Comparison of ENCODE assay signal across 10 cellular contexts in genomic region chr1:155989992-155990325, GRCh38. TPM values are rescaled to one million over a fixed set of nuclear protein-coding genes. Genes with fewer than 3 reads are reported as not detected.
DNase-seq lines count a peak whose midpoint lies in the region; ATAC-seq and TF ChIP-seq lines count a peak whose summit lies in the region.
"Had no signal": no experiment of that assay in that cellular context is flagged by ENCODE, and none has a peak within 500 bp of the region (broad histone marks: within the 10 kb centered on the region; RNA-seq: fewer than 3 reads in every experiment).

No MANE protein-coding gene starts in this region.

- H3K36me3 ChIP-seq in Panc1 (ENCODE audit: control insufficient read depth, insufficient read depth, low read length): no peaks in the 10 kb centered on the region
- no peaks in the 10 kb centered on the region for H3K36me3 ChIP-seq in transverse colon
- no peaks in the 10 kb centered on the region for H3K36me3 ChIP-seq in PC-9 (ENCODE audit: low read depth)
- H3K36me3 ChIP-seq: cardiac muscle cell had no signal

- BruUV-seq in Panc1 (replicated peaks; lab: Mats Ljungman, UMichigan): no TSS peak
- BruUV-seq in PC-9 (replicated peaks; lab: Mats Ljungman, UMichigan): no TSS peak

- H3K9me3 ChIP-seq in Panc1 (ENCODE audit: control insufficient read depth, insufficient read depth, low read depth, low read length) (no peaks in the 10 kb centered on the region), transverse colon (no peaks in the 10 kb centered on the region), PC-9 (ENCODE audit: insufficient read depth, low read depth) (no peaks in the 10 kb centered on the region)

- no peak overlapping the region for H3K4me2 ChIP-seq in PC-9

- TF ChIP-seq POLR2A in transverse colon (IDR thresholded peaks at IDR 0.05): no peak

- ATAC-seq in HG02759 (IDR thresholded peaks at IDR 0.05; ENCODE audit: unreplicated experiment) (peak; percentile 37), Panc1 (peak; percentile 12), HG02973 (IDR thresholded peaks at IDR 0.05; ENCODE audit: unreplicated experiment) (no peak)

- peak overlapping the region; percentile 46; the same call in 1 of the 2 replicates for H3K27ac ChIP-seq in Panc1 (ENCODE audit: low read length)
- H3K27ac ChIP-seq in layer of hippocampus (ENCODE audit: low read depth, low read length): peak overlapping the region; percentile 83
- peak overlapping the region in 3 of 4 donors; percentile 16 to 38 (median 31) for H3K27ac ChIP-seq in transverse colon
- H3K27ac ChIP-seq in PC-9: no peak overlapping the region
- H3K27ac ChIP-seq: cardiac muscle cell had no signal

- H3K27me3 ChIP-seq in Panc1 (ENCODE audit: control insufficient read depth, insufficient read depth, low read length): no peaks in the 10 kb centered on the region
- no peaks in the 10 kb centered on the region for H3K27me3 ChIP-seq in layer of hippocampus (ENCODE audit: control insufficient read depth, insufficient read depth, low read length)
- no peaks in the 10 kb centered on the region for H3K27me3 ChIP-seq in transverse colon
- H3K27me3 ChIP-seq in PC-9 (ENCODE audit: insufficient read depth, low read depth): no peaks in the 10 kb centered on the region
- H3K27me3 ChIP-seq: cardiac muscle cell had no signal

- TF ChIP-seq CTCF in Panc1 (IDR thresholded peaks at IDR 0.05): no peak
- TF ChIP-seq CTCF in transverse colon (IDR thresholded peaks at IDR 0.05): no peak
- no peak for TF ChIP-seq CTCF in PC-9 (conservative IDR thresholded peaks at IDR 0.05)

- 63% methylated on average over 3 of the region's 3 CpGs; no CpG with 5 or more reads in 1 of the 2 donors for WGBS in transverse colon (ENCODE audit: low coverage in 1 of 2), 2 donors

- no peak overlapping the region for H2AFZ ChIP-seq in PC-9

- no peaks in the 10 kb centered on the region for H3K9me2 ChIP-seq in PC-9 (ENCODE audit: insufficient read depth)

- DNase-seq in Panc1 (ENCODE audit: low read depth, low spot score) (no peak), transverse colon (no peak), PC-9 (no peak), middle frontal gyrus (ENCODE audit: extremely low spot score, low spot score) (no peak)

- in situ Hi-C loops in Panc1 (cut with HindIII; ENCODE audit: low pct_unique_long_range_greater_than_20kb, low sequenced_read_pairs): no loop called here
- in situ Hi-C loops in transverse colon (cut with MboI; ENCODE audit: low pct_ligation_motif_present in 1 of 4, low pct_unique_long_range_greater_than_20kb in 1 of 4, low sequenced_read_pairs in 3 of 4): loop anchor here in 3 of 4 donors (5.0 to 10.0 kb wide), 2 partner anchors 53 to 55 kb away; partner anchors contain the start of gene KHDC4 (in 2 of the 3)

- no peaks in the 10 kb centered on the region for H4K20me1 ChIP-seq in PC-9 (ENCODE audit: insufficient read depth)

- POLR2A ChIA-PET in Panc1 (lab: Charles Lee): interaction anchor here (0.6 kb wide), 1 partner anchor 699 kb away, joined by 3 read pairs; no protein-coding TSS in a partner anchor
- POLR2A ChIA-PET in PC-9 (lab: Charles Lee; ENCODE audit: unreplicated experiment): interaction anchor here (0.6 kb wide), 1 partner anchor 11 kb away, joined by 6 read pairs; no protein-coding TSS in a partner anchor

- H3F3A ChIP-seq in PC-9 (ENCODE audit: insufficient read depth, low read depth): peaks cover 10% of the 10 kb centered on the region

- peaks cover 2% of the 10 kb centered on the region; the same call in 1 of the 2 replicates for H3K4me1 ChIP-seq in Panc1 (ENCODE audit: control insufficient read depth, insufficient read depth, low read length)
- H3K4me1 ChIP-seq in transverse colon: peaks cover 7 to 8% (median 7%) of the 10 kb centered on the region in 4 donors
- H3K4me1 ChIP-seq in PC-9 (replicated peaks; ENCODE audit: insufficient read depth): peaks cover 12% of the 10 kb centered on the region; the same call in 1 of the 2 replicates

- intact Hi-C loops in Panc1 (cut with micrococcal nuclease; ENCODE audit: unreplicated experiment): loop anchor here (1.0 kb wide), 1 partner anchor 52 kb away; no protein-coding TSS in a partner anchor
- intact Hi-C loops in transverse colon (cut with DNase I; ENCODE audit: low total_unique reads): loop anchor here (5.0 kb wide), 1 partner anchor 53 kb away; no protein-coding TSS in a partner anchor
- intact Hi-C loops in PC-9 (cut with micrococcal nuclease; ENCODE audit: unreplicated experiment): loop anchor here (1.0 kb wide), 2 partner anchors 28 to 52 kb away; no protein-coding TSS in a partner anchor

- H3K4me3 ChIP-seq in Panc1 (ENCODE audit: low read depth in 2 of 2, low read length in 2 of 2) (no peak overlapping the region), transverse colon (no peak overlapping the region), PC-9 (no peak overlapping the region)
- H3K4me3 ChIP-seq: cardiac muscle cell had no signal

- CTCF ChIA-PET in Panc1 (lab: Charles Lee) (interaction anchor here (0.5 to 2.0 kb wide), 8 partner anchors 10 to 245 kb away, joined by 3 to 16 read pairs (median 4); partner anchors contain the start of gene RXFP4), PC-9 (lab: Charles Lee) (interaction anchor here (0.5 to 1.0 kb wide), 10 partner anchors 10 to 368 kb away, joined by 3 to 7 read pairs (median 4); no protein-coding TSS in a partner anchor)

- no peaks in the 10 kb centered on the region for H3K79me2 ChIP-seq in PC-9 (ENCODE audit: low read depth)

- TF ChIP-seq EP300 in transverse colon (IDR thresholded peaks at IDR 0.05; ENCODE audit: low read depth): no peak

RNA-seq across cellular contexts. Expression of gene ARHGEF2, which starts 11.6 kb away (rescaled TPM):
- total RNA-seq in Panc1 (2021; ENCODE audit: unreplicated experiment): 87.0 TPM
- polyA plus RNA-seq in Panc1 (2012; ENCODE audit: insufficient read length): 90.6 TPM
- total RNA-seq in transverse colon: 100 to 1,000 TPM; 107 to 244 (median 169) TPM
- 85.0 and 93.9 TPM in 2 replicates for total RNA-seq in PC-9 (2021)

RNA-seq across cellular contexts. Expression of gene SSR2, which starts 30.8 kb away (rescaled TPM):
- 252 TPM for total RNA-seq in Panc1 (2021; ENCODE audit: unreplicated experiment)
- 250 TPM for polyA plus RNA-seq in Panc1 (2012; ENCODE audit: insufficient read length)
- total RNA-seq in transverse colon: 100 to 1,000 TPM in 2 of 4 donors, 10 to 100 TPM in 2; 51.2 to 275 (median 168) TPM
- 152 and 196 TPM in 2 replicates for total RNA-seq in PC-9 (2021)

RNA-seq across cellular contexts. Expression of gene RXFP4, which starts 48.5 kb away (rescaled TPM):
- 8.0 TPM for total RNA-seq in Panc1 (2021; ENCODE audit: unreplicated experiment)
- polyA plus RNA-seq in Panc1 (2012; ENCODE audit: insufficient read length): 12.6 TPM
- 10 to 100 TPM in 1 of 4 donors, 1 to 10 TPM in 2, under 1 TPM in 1; 0.80 to 11.6 (median 2.5) TPM for total RNA-seq in transverse colon
- total RNA-seq in PC-9 (2021): 0.33 TPM in 1 of 2 replicates, not detected in the other
- total RNA-seq: mammary epithelial cell, skeletal muscle tissue had no signal
- polyA plus RNA-seq: cardiac muscle cell had no signal

RNA-seq across cellular contexts. Expression of gene KHDC4, which starts 55.7 kb away (rescaled TPM):
- total RNA-seq in Panc1 (2021; ENCODE audit: unreplicated experiment) (80.4 TPM), transverse colon (100 to 1,000 TPM in 2 of 4 donors, 10 to 100 TPM in 2; 76.2 to 158 (median 98.7) TPM), PC-9 (2021) (63.4 and 68.8 TPM in 2 replicates)
- 33.3 TPM for polyA plus RNA-seq in Panc1 (2012; ENCODE audit: insufficient read length)
